ENCODE assay signal across 16 cellular contexts in the genomic region with DNA sequence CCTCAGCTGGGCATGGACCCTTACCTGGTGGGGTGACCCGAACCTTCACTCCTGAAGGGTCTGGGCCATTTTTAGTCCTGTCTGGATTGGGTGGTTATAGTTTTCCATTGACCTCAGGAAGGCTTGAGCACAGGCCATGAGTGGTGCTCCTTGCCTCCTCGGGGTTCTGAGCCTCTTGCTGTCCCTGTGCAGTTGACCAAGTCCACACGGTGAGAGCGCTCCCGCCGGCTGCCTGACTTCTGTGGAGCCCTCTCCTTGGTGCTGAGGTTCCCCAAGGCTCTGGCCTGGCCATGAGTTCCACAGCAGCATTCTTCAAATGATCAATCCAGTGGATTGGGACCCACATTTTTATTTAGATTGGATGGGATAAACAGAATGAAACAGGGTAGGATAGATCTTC.
"Had no signal": no experiment of that assay in that cellular context is flagged by ENCODE, and none has a peak within 500 bp of the region (broad histone marks: within the 10 kb centered on the region; RNA-seq: fewer than 3 reads in every experiment).

No MANE protein-coding gene starts in this region.

- H3K27me3 Mint-ChIP-seq: progenitor cell of endocrine pancreas had no signal

- H3K4me3 ChIP-seq: lung had no signal

- H3K27me3 ChIP-seq: brain microvascular endothelial cell had no signal

- H3K9me3 Mint-ChIP-seq: central memory CD8-positive, alpha-beta T cell; nephron had no signal

- H3K4me3 Mint-ChIP-seq: central memory CD8-positive, alpha-beta T cell; nephron had no signal

- H3K4me1 Mint-ChIP-seq: central memory CD8-positive, alpha-beta T cell had no signal

- H3K27ac Mint-ChIP-seq: nephron, progenitor cell of endocrine pancreas had no signal

- H3K36me3 ChIP-seq: brain microvascular endothelial cell, WERI-Rb-1 had no signal

- FAIRE-seq: frontal cortex, keratinocyte had no signal

- H3K27ac ChIP-seq: brain microvascular endothelial cell, WERI-Rb-1 had no signal

- DNase-seq: activated CD4-positive, alpha-beta T cell treated with anti-CD3 and anti-CD28 coated beads for 1 hour; activated CD4-positive, alpha-beta T cell treated with anti-CD3 and anti-CD28 coated beads, Interleukin-2, amount 50 U/mL, for 48 hours; activated T-cell treated with anti-CD3 and anti-CD28 coated beads for 4 hours; brain microvascular endothelial cell; cortex of kidney; hypothalamus; midbrain; nucleus accumbens; stimulated activated CD4-positive, alpha-beta T cell treated with anti-CD3 and anti-CD28 coated beads, Interleukin-2, amount 100 ng/mL, for 48 hours; WERI-Rb-1 had no signal
